13 cellular contexts compared by ENCODE assay signal in genomic region chr19:40341601-40342482, GRCh38. TPM values are rescaled to one million over a fixed set of nuclear protein-coding genes. Genes with fewer than 3 reads are reported as not detected.
A peak's percentile ranks its signal among the peaks of the same experiment; 100 is the strongest.
DNase-seq lines count a peak whose midpoint lies in the region; ATAC-seq and TF ChIP-seq lines count a peak whose summit lies in the region.
"Had no signal": no experiment of that assay in that cellular context is flagged by ENCODE, and none has a peak within 500 bp of the region (broad histone marks: within the 10 kb centered on the region; RNA-seq: fewer than 3 reads in every experiment).

No MANE protein-coding gene starts in this region.

- H3K4me2 ChIP-seq in mammary epithelial cell (ENCODE audit: insufficient read depth, low read depth, low read length) = peak overlapping the region; percentile 35
- peak overlapping the region; percentile 62 for H3K4me2 ChIP-seq in skeletal muscle satellite cell (ENCODE audit: low read length)

- 11% methylated on average over 8 of the region's 9 CpGs for WGBS in mammary epithelial cell (ENCODE audit: low coverage, missing lambda C conversion rate)

- no peak overlapping the region for H3K27ac ChIP-seq in mammary epithelial cell (ENCODE audit: insufficient read depth, low read depth, low read length)

- H3K4me1 ChIP-seq in mammary epithelial cell (ENCODE audit: insufficient read depth, low read length) (peaks cover 8% of the 10 kb centered on the region), skeletal muscle satellite cell (ENCODE audit: control insufficient read depth, insufficient read depth, low read length) (peaks cover 18% of the 10 kb centered on the region)

- H4K20me1 ChIP-seq in mammary epithelial cell (ENCODE audit: insufficient read depth, low read length) = no peaks in the 10 kb centered on the region

- H2AFZ ChIP-seq in mammary epithelial cell (ENCODE audit: low read depth, low read length) = peak overlapping the region; percentile 34

- no peaks in the 10 kb centered on the region for H3K36me3 ChIP-seq in mammary epithelial cell (ENCODE audit: insufficient read depth, low read length)
- H3K36me3 ChIP-seq in skeletal muscle satellite cell (ENCODE audit: insufficient read depth, low read length) = peaks cover 16% of the 10 kb centered on the region

- in situ Hi-C loops in mammary epithelial cell (cut with MboI; ENCODE audit: low sequenced_read_pairs in 2 of 2) = no loop called here

- H3K4me3 ChIP-seq in mammary epithelial cell (replicated peaks in 1 of 3; ENCODE audit: insufficient read depth in 1 of 3, low read depth in 2 of 3, low read length in 3 of 3) = no peak overlapping the region
- H3K4me3 ChIP-seq in skeletal muscle satellite cell (ENCODE audit: low read length) = peak overlapping the region; percentile 41
- H3K4me3 ChIP-seq: MG63 had no signal

- CTCF ChIA-PET in mammary epithelial cell (lab: Charles Lee; ENCODE audit: low non-redundant PET) = no interaction called here

- dilution Hi-C loops in mammary epithelial cell (cut with HindIII; ENCODE audit: low sequenced_read_pairs) = no loop called here

- H3K9me3 ChIP-seq in mammary epithelial cell (replicated peaks; ENCODE audit: insufficient read depth, low read length) (no peaks in the 10 kb centered on the region), skeletal muscle satellite cell (replicated peaks; ENCODE audit: low read length) (no peaks in the 10 kb centered on the region)
- H3K9me3 ChIP-seq: MG63 had no signal

- DNase-seq in ELF-1 (ENCODE audit: low read depth, low spot score) = peak; percentile 52
- no peak for DNase-seq in mammary epithelial cell
- DNase-seq in hepatic stellate cell (ENCODE audit: low spot score) = peak; percentile 22
- DNase-seq in stimulated activated CD4-positive, alpha-beta T cell treated with anti-CD3 and anti-CD28 coated beads, Interleukin-4, amount 100 ng/mL, for 1 hour = no peak
- no peak for DNase-seq in foreskin melanocyte
- DNase-seq: activated CD4-positive, alpha-beta T cell treated with anti-CD3 and anti-CD28 coated beads for 48 hours; activated naive CD4-positive, alpha-beta T cell treated with anti-CD3 and anti-CD28 coated beads, Interleukin-2, amount 10 ng/mL, durations not matched to agents 7 days and 5 days; MG63; NCI-H524 had no signal

- TF ChIP-seq CTCF in mammary epithelial cell (conservative IDR thresholded peaks at IDR 0.05 in 1 of 2, IDR thresholded peaks at IDR 0.05 in 1 of 2; ENCODE audit: extremely low read depth in 1 of 2, insufficient read depth in 1 of 2, low read depth in 1 of 2, low read length in 2 of 2) = no peak

- no peak for ATAC-seq in GM18858 (IDR thresholded peaks at IDR 0.05; ENCODE audit: unreplicated experiment)
- ATAC-seq in HG02970 (IDR thresholded peaks at IDR 0.05; ENCODE audit: low FRiP score, unreplicated experiment) = no peak

- intact Hi-C loops in mammary epithelial cell (cut with micrococcal nuclease) = no loop called here

- H3K9ac ChIP-seq in mammary epithelial cell (ENCODE audit: insufficient read depth, low read length) (no peak overlapping the region), skeletal muscle satellite cell (ENCODE audit: low read depth, low read length) (peak overlapping the region; percentile 79)

- no TSS peak for BruUV-seq in mammary epithelial cell (replicated peaks; lab: Mats Ljungman, UMichigan)

- H3K79me2 ChIP-seq in mammary epithelial cell (ENCODE audit: insufficient read depth, low read length) = peaks cover 55% of the 10 kb centered on the region

- H3K27me3 ChIP-seq in mammary epithelial cell (ENCODE audit: insufficient read depth, low read length) = no peaks in the 10 kb centered on the region
- no peaks in the 10 kb centered on the region for H3K27me3 ChIP-seq in skeletal muscle satellite cell (ENCODE audit: control insufficient read depth, insufficient read depth, low read length)
- H3K27me3 ChIP-seq: MG63 had no signal

RNA-seq across cellular contexts. Expression of gene C19orf47, which starts 6.4 kb away (rescaled TPM):
- 10 to 100 TPM; 19.9 to 20.3 TPM for total RNA-seq in mammary epithelial cell
- polyA plus RNA-seq in mammary epithelial cell = 22.7 TPM
- 35.1 TPM for polyA minus RNA-seq in mammary epithelial cell
- total RNA-seq in skeletal muscle satellite cell (2012; rRNA removed) = 5.2 and 6.6 TPM in 2 replicates

RNA-seq across cellular contexts. Expression of gene PLD3, which starts 6.7 kb away (rescaled TPM):
- total RNA-seq in mammary epithelial cell = 100 to 1,000 TPM; 146 to 293 TPM
- polyA plus RNA-seq in mammary epithelial cell = 172 TPM
- 219 TPM for polyA minus RNA-seq in mammary epithelial cell
- total RNA-seq in skeletal muscle satellite cell (2012; rRNA removed) = 173 and 184 TPM in 2 replicates

RNA-seq across cellular contexts. Expression of gene HIPK4, which starts 48.1 kb away (rescaled TPM):
- under 1 TPM; 0.12 to 0.33 TPM for total RNA-seq in mammary epithelial cell
- polyA plus RNA-seq in mammary epithelial cell = 0.07 TPM
- polyA minus RNA-seq in mammary epithelial cell = not detected
- under 0.01 TPM in 1 of 2 replicates, not detected in the other for total RNA-seq in skeletal muscle satellite cell (2012; rRNA removed)
- polyA plus RNA-seq: CD14-positive monocyte had no signal

RNA-seq across cellular contexts. Expression of gene AKT2, which starts 56.7 kb away (rescaled TPM):
- total RNA-seq in mammary epithelial cell = 100 to 1,000 TPM in 1 of 2 donors, 10 to 100 TPM in 1; 87.5 to 124 TPM
- 116 TPM for polyA plus RNA-seq in mammary epithelial cell
- polyA minus RNA-seq in mammary epithelial cell = 261 TPM
- total RNA-seq in skeletal muscle satellite cell (2012; rRNA removed) = 87.4 and 101 TPM in 2 replicates

Comparison
In these comparisons a context has a peak if more than half of its experiments do, and no peak if none do; other contexts are left out.
1. DNase-seq: peak in ELF-1 (single experiment) and hepatic stellate cell (single experiment); none in mammary epithelial cell (single experiment), stimulated activated CD4-positive, alpha-beta T cell treated with anti-CD3 and anti-CD28 coated beads, Interleukin-4, amount 100 ng/mL, for 1 hour (single experiment) and foreskin melanocyte (single experiment).